Comparison of ENCODE assay signal across 14 cellular contexts in genomic region chr1:13754510-13755103, GRCh38. TPM values are rescaled to one million over a fixed set of nuclear protein-coding genes. Genes with fewer than 3 reads are reported as not detected.
DNase-seq lines count a peak whose midpoint lies in the region; ATAC-seq, FAIRE-seq and TF ChIP-seq lines count a peak whose summit lies in the region.
"Had no signal": no experiment of that assay in that cellular context is flagged by ENCODE, and none has a peak within 500 bp of the region (broad histone marks: within the 10 kb centered on the region; RNA-seq: fewer than 3 reads in every experiment).

No MANE protein-coding gene starts in this region.

- peaks cover 45% of the 10 kb centered on the region for H3K36me3 Mint-ChIP-seq in activated CD8-positive, alpha-beta T cell treated with anti-CD3 and anti-CD28 coated beads for 36 hours (ENCODE audit: low read depth)

- TF ChIP-seq CTCF in activated CD8-positive, alpha-beta T cell treated with anti-CD3 and anti-CD28 coated beads for 36 hours (IDR thresholded peaks at IDR 0.05), result no peak
- no peak for TF ChIP-seq CTCF in HepG2 (CRISPR knock-in tag; IDR thresholded peaks at IDR 0.05)

- CTCF ChIA-PET in activated CD8-positive, alpha-beta T cell treated with anti-CD3 and anti-CD28 coated beads for 36 hours (lab: Charles Lee), result interaction anchor here (1.2 kb wide), 2 partner anchors 10 to 40 kb away, joined by 3 read pairs; no protein-coding TSS in a partner anchor
- CTCF ChIA-PET in HepG2 (lab: Yijun Ruan, JAX; ENCODE audit: low intra/inter-chr PET ratio, low total read pairs), result no interaction called here

- no TSS peak for BruUV-seq in HepG2 (replicated peaks; lab: Mats Ljungman, UMichigan)

- no peak overlapping the region for H3K4me3 Mint-ChIP-seq in activated CD8-positive, alpha-beta T cell treated with anti-CD3 and anti-CD28 coated beads for 36 hours

- no peaks in the 10 kb centered on the region for H3K27me3 ChIP-seq in HepG2 (ENCODE audit: control insufficient read depth in 1 of 2, insufficient read depth in 2 of 2, low read length in 2 of 2)

- no peak for TF ChIP-seq POLR2A in HepG2 (IDR thresholded peaks at IDR 0.05; ENCODE audit: insufficient read depth in 1 of 2, low read depth in 2 of 2, low read length in 2 of 2)

- no peaks in the 10 kb centered on the region for H3K9me3 Mint-ChIP-seq in activated CD8-positive, alpha-beta T cell treated with anti-CD3 and anti-CD28 coated beads for 36 hours

- intact Hi-C loops in activated CD8-positive, alpha-beta T cell treated with anti-CD3 and anti-CD28 coated beads for 36 hours (cut with micrococcal nuclease), result loop anchor here (5.0 to 10.0 kb wide), 2 partner anchors 38 to 50 kb away; partner anchors contain the start of gene PRDM2
- intact Hi-C loops in HepG2 (cut with micrococcal nuclease; ENCODE audit: unreplicated experiment), result no loop called here

- POLR2A ChIA-PET in activated CD8-positive, alpha-beta T cell treated with anti-CD3 and anti-CD28 coated beads for 36 hours (lab: Charles Lee), result interaction anchor here (0.7 to 1.8 kb wide), 2 partner anchors 24 to 41 kb away, joined by 3 read pairs; no protein-coding TSS in a partner anchor
- POLR2A ChIA-PET in HepG2 (lab: Yijun Ruan, JAX), result no interaction called here

- no peaks in the 10 kb centered on the region for H3K27me3 Mint-ChIP-seq in activated CD8-positive, alpha-beta T cell treated with anti-CD3 and anti-CD28 coated beads for 36 hours

- peaks cover 18% of the 10 kb centered on the region; the same call in 1 of the 2 replicates for H4K20me1 ChIP-seq in HepG2 (ENCODE audit: insufficient read depth, low read length)

- in situ Hi-C loops in HepG2 (cut with HindIII; ENCODE audit: extremely low pct_ligation_motif_present, low pct_unique_long_range_greater_than_20kb), result no loop called here

- FAIRE-seq in HepG2 (lab: Jason Lieb, UNC), result no peak
- FAIRE-seq: urothelium cell line had no signal

- DNase-seq in AG08395 (ENCODE audit: low spot score) (peak; percentile 63), kidney tubule cell (ENCODE audit: low spot score) (peak; percentile 67), NCI-H1694 treated with DMSO at 0.1 percent for 48 hours (lab: John Stamatoyannopoulos, UW) (no peak), HepG2 (ENCODE audit: low spot score) (no peak), HPDE6-E6E7 (ENCODE audit: extremely low spot score) (no peak)
- no peak for DNase-seq in activated CD8-positive, alpha-beta T cell treated with anti-CD3 and anti-CD28 coated beads for 36 hours
- DNase-seq: activated CD8-positive, alpha-beta memory T cell treated with anti-CD3 and anti-CD28 coated beads, Interleukin-2, amount 50 U/mL, for 4 hours; NCI-H2029 treated with DMSO at 0.1 percent for 48 hours; OCI-M1; T-helper 9 cell had no signal

- H3K79me2 ChIP-seq in HepG2 (ENCODE audit: insufficient read depth, low read length), result peaks cover 91% of the 10 kb centered on the region

- peak overlapping the region; percentile 70 for H3K27ac Mint-ChIP-seq in activated CD8-positive, alpha-beta T cell treated with anti-CD3 and anti-CD28 coated beads for 36 hours

- TF ChIP-seq EP300 in HepG2 (IDR thresholded peaks at IDR 0.05; ENCODE audit: low read depth in 2 of 2, low read length in 2 of 2) (no peak), HepG2 (CRISPR knock-in tag; IDR thresholded peaks at IDR 0.05; ENCODE audit: borderline replicate concordance) (no peak)

- no peaks in the 10 kb centered on the region; a peak in 1 of 5 replicates for H3K36me3 ChIP-seq in HepG2 (replicated peaks in 1 of 2; ENCODE audit: control insufficient read depth in 1 of 2, insufficient read depth in 2 of 2, low read length in 2 of 2)

- ATAC-seq in activated CD8-positive, alpha-beta T cell treated with anti-CD3 and anti-CD28 coated beads for 36 hours, result no peak
- ATAC-seq in HepG2 (no peak), HG03280 (IDR thresholded peaks at IDR 0.05; ENCODE audit: unreplicated experiment) (no peak)

- H2AFZ ChIP-seq in HepG2 (ENCODE audit: low read length), result no peak overlapping the region

- H3K4me3 ChIP-seq in GM08714 (ENCODE audit: low read length) (peak overlapping the region; percentile 57; the same call in 1 of the 2 replicates), HepG2 (replicated peaks in 1 of 3; ENCODE audit: insufficient read depth in 1 of 3, low read depth in 2 of 3, low read length in 3 of 3) (no peak overlapping the region)
- H3K4me3 ChIP-seq: skin epidermis had no signal

- H3K9ac ChIP-seq in HepG2 (ENCODE audit: insufficient read depth, low read depth, low read length), result no peak overlapping the region

- TF ChIP-seq RAD21 in HepG2 (CRISPR knock-in tag; IDR thresholded peaks at IDR 0.05), result no peak

- H3K4me1 ChIP-seq in HepG2 (ENCODE audit: insufficient read depth, low read length), result peaks cover 35% of the 10 kb centered on the region

- no peak overlapping the region for H3K27ac ChIP-seq in HepG2 (ENCODE audit: extremely low read length, insufficient read depth, low read length)
- H3K27ac ChIP-seq: skin epidermis had no signal

- H3K4me2 ChIP-seq in HepG2 (ENCODE audit: low read depth, low read length), result no peak overlapping the region

- H3K4me1 Mint-ChIP-seq in activated CD8-positive, alpha-beta T cell treated with anti-CD3 and anti-CD28 coated beads for 36 hours (ENCODE audit: low read depth), result peaks cover 65% of the 10 kb centered on the region

- no peaks in the 10 kb centered on the region for H3K9me3 ChIP-seq in HepG2 (ENCODE audit: low read length)

- WGBS in HepG2 (ENCODE audit: low lambda C conversion rate), result 92% methylated on average over 6 of the region's 6 CpGs

TF ChIP-seq in HepG2, 621 proteins besides CTCF, POLR2A, EP300 and RAD21:
- no peak for TF ChIP-seq CHCHD3 (CRISPR knock-in tag; IDR thresholded peaks at IDR 0.05)
- no peak for TF ChIP-seq AKAP8 (CRISPR knock-in tag; IDR thresholded peaks at IDR 0.05)
- no peak for TF ChIP-seq THYN1 (CRISPR knock-in tag; IDR thresholded peaks at IDR 0.05; ENCODE audit: borderline replicate concordance, low read depth)
- TF ChIP-seq KDM4B (CRISPR knock-in tag; IDR thresholded peaks at IDR 0.05), result no peak

RNA-seq across cellular contexts. Expression of gene PRDM2, which starts 54.6 kb away (rescaled TPM):
- total RNA-seq in activated CD8-positive, alpha-beta T cell treated with anti-CD3 and anti-CD28 coated beads for 36 hours, result 10 to 100 TPM; 41.2 to 43.6 TPM
- 3.6 and 4.0 TPM in 2 replicates for total RNA-seq in HepG2 (2016; rRNA removed; fragmentation: Illumina TruSeq; extraction: Trizol)
- 3.6 and 3.9 TPM in 2 replicates for total RNA-seq in HepG2 (2016; cell fraction: cytosol; rRNA removed; fragmentation: Illumina TruSeq; extraction: Trizol; ENCODE audit: low read depth)
- total RNA-seq in HepG2 (2016; cell fraction: insoluble cytoplasmic fraction; rRNA removed; fragmentation: Illumina TruSeq; extraction: Trizol), result 4.0 and 4.3 TPM in 2 replicates
- 3.9 and 4.8 TPM in 2 replicates for total RNA-seq in HepG2 (2016; cell fraction: membrane; rRNA removed; fragmentation: Illumina TruSeq; extraction: Trizol)
- 7.4 and 9.1 TPM in 2 replicates for total RNA-seq in HepG2 (2016; cell fraction: nucleus; rRNA removed; fragmentation: Illumina TruSeq; extraction: Trizol)
- 6.5 and 6.8 TPM in 2 replicates for polyA plus RNA-seq in HepG2 (2011; rRNA removed)
- 4.1 and 4.3 TPM in 2 replicates for polyA plus RNA-seq in HepG2 (2011; cell fraction: cytosol; rRNA removed)
- 13.7 and 17.1 TPM in 2 replicates for polyA plus RNA-seq in HepG2 (2011; cell fraction: nucleus; rRNA removed)
- polyA plus RNA-seq in HepG2 (2012), result 5.2 and 6.3 TPM in 2 replicates
- polyA plus RNA-seq in HepG2 (2016; cell fraction: cytosol; fragmentation: Illumina TruSeq; extraction: Trizol; ENCODE audit: low read depth), result 1.1 and 1.3 TPM in 2 replicates
- polyA plus RNA-seq in HepG2 (2016; cell fraction: insoluble cytoplasmic fraction; fragmentation: Illumina TruSeq; extraction: Trizol; ENCODE audit: low read depth), result 3.8 and 4.7 TPM in 2 replicates
- 1.6 and 2.2 TPM in 2 replicates for polyA plus RNA-seq in HepG2 (2016; cell fraction: membrane; fragmentation: Illumina TruSeq; extraction: Trizol; ENCODE audit: low read depth)
- polyA plus RNA-seq in HepG2 (2016; cell fraction: nucleus; fragmentation: Illumina TruSeq; extraction: Trizol; ENCODE audit: insufficient read depth, low read depth), result 14.2 and 19.0 TPM in 2 replicates
- polyA minus RNA-seq in HepG2 (2011; rRNA and poly(A)+ RNA removed; ENCODE audit: low replicate concordance), result 5.8 and 6.6 TPM in 2 replicates
- polyA minus RNA-seq in HepG2 (2011; cell fraction: cytosol; rRNA and poly(A)+ RNA removed), result 4.5 and 5.1 TPM in 2 replicates
- 22.0 and 25.0 TPM in 2 replicates for polyA minus RNA-seq in HepG2 (2011; cell fraction: nucleus; rRNA and poly(A)+ RNA removed)

Comparison
In these comparisons a context has a peak if more than half of its experiments do, and no peak if none do; other contexts are left out.
1. DNase-seq: peak in AG08395 (single experiment) and kidney tubule cell (single experiment); none in activated CD8-positive, alpha-beta T cell treated with anti-CD3 and anti-CD28 coated beads for 36 hours (single experiment), NCI-H1694 treated with DMSO at 0.1 percent for 48 hours (single experiment), HepG2 (single experiment) and HPDE6-E6E7 (single experiment).